In the genomic region with DNA sequence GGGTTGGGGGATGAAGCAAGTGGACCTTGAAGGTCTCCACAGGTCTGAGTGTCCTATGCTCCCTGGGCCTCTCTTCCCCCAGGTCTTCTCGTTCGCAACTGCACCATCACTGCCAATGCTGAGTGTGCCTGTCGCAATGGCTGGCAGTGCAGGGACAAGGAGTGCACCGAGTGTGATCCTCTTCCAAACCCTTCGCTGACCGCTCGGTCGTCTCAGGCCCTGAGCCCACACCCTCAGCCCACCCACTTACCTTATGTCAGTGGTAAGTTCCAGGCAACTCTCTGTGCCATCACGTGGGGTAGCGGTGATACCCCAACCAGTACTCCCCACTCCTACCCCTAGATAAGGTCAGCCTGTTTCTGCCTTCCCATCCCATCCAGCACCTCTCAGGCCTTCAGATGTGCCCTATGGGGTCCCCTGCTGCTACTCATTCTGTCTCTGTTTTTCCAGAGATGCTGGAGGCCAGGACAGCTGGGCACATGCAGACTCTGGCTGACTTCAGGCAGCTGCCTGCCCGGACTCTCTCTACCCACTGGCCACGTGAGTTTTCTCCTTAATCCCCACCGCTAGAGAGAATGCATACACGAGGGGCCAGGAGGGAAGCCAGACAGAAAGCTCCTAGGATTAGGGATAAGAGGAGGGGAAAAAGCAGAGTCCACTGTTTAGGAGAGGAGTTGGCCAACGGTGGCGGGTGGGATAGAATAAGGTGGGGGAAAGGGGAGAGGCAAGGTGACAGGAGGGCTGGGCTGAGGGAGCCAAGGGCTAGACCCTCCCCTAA, we compare ENCODE assay signal across 9 cellular contexts. TPM values are rescaled to one million over a fixed set of nuclear protein-coding genes. Genes with fewer than 3 reads are reported as not detected.
A peak's percentile ranks its signal among the peaks of the same experiment; 100 is the strongest.
DNase-seq lines count a peak whose midpoint lies in the region; ATAC-seq and TF ChIP-seq lines count a peak whose summit lies in the region.
"Had no signal": no experiment of that assay in that cellular context is flagged by ENCODE, and none has a peak within 500 bp of the region (broad histone marks: within the 10 kb centered on the region; RNA-seq: fewer than 3 reads in every experiment).

No MANE protein-coding gene starts in this region.

- WGBS in upper lobe of left lung, 2 donors: 78 to 80% methylated on average over 16 of the region's 16 CpGs

- intact Hi-C loops in activated naive CD4-positive, alpha-beta T cell treated with anti-CD3 and anti-CD28 coated beads for 36 hours (cut with micrococcal nuclease): no loop called here
- intact Hi-C loops in breast epithelium (cut with DNase I; ENCODE audit: low total_unique reads): no loop called here
- intact Hi-C loops in left colon (cut with DNase I, micrococcal nuclease): no loop called here

- H3K4me3 Mint-ChIP-seq in activated naive CD4-positive, alpha-beta T cell treated with anti-CD3 and anti-CD28 coated beads for 36 hours: peak overlapping the region; percentile 98

- TF ChIP-seq CTCF in breast epithelium (IDR thresholded peaks at IDR 0.05): no peak
- TF ChIP-seq CTCF in upper lobe of left lung (IDR thresholded peaks at IDR 0.05): no peak

- TF ChIP-seq EP300 in upper lobe of left lung (IDR thresholded peaks at IDR 0.05): no peak

- ATAC-seq in upper lobe of left lung (ENCODE audit: low FRiP score in 2 of 2) (no peak), HG03175 (IDR thresholded peaks at IDR 0.05; ENCODE audit: unreplicated experiment) (no peak), left colon (no peak)

- no peaks in the 10 kb centered on the region for H3K9me3 Mint-ChIP-seq in activated naive CD4-positive, alpha-beta T cell treated with anti-CD3 and anti-CD28 coated beads for 36 hours

- DNase-seq in activated naive CD4-positive, alpha-beta T cell treated with anti-CD3 and anti-CD28 coated beads for 36 hours: no peak
- DNase-seq in activated naive CD4-positive, alpha-beta T cell (lab: John Stamatoyannopoulos, UW): no peak
- no peak for DNase-seq in breast epithelium (ENCODE audit: low spot score in 2 of 2)
- peak; percentile 11 for DNase-seq in midbrain (lab: John Stamatoyannopoulos, UW)
- DNase-seq in upper lobe of left lung: no peak
- no peak for DNase-seq in GDM1 (lab: John Stamatoyannopoulos, UW)
- no peak for DNase-seq in left colon
- DNase-seq: SW 1271 had no signal

- H3K36me3 ChIP-seq in breast epithelium (no peaks in the 10 kb centered on the region), upper lobe of left lung (peaks cover 0 to 36% (median 4%) of the 10 kb centered on the region in 4 donors)

- peaks cover 66% of the 10 kb centered on the region for H3K4me1 Mint-ChIP-seq in activated naive CD4-positive, alpha-beta T cell treated with anti-CD3 and anti-CD28 coated beads for 36 hours (ENCODE audit: low read depth)

- H3K27me3 ChIP-seq in breast epithelium (no peaks in the 10 kb centered on the region), upper lobe of left lung (no peaks in the 10 kb centered on the region)

- no peaks in the 10 kb centered on the region for H3K9me3 ChIP-seq in breast epithelium
- H3K9me3 ChIP-seq in upper lobe of left lung: no peaks in the 10 kb centered on the region

- CTCF ChIA-PET in activated naive CD4-positive, alpha-beta T cell treated with anti-CD3 and anti-CD28 coated beads for 36 hours (lab: Charles Lee): interaction anchor here (0.6 to 4.2 kb wide), 5 partner anchors 15 to 115 kb away, joined by 3 to 31 read pairs (median 3); no protein-coding TSS in a partner anchor

- TF ChIP-seq POLR2A in breast epithelium (IDR thresholded peaks at IDR 0.05): no peak
- TF ChIP-seq POLR2A in upper lobe of left lung (IDR thresholded peaks at IDR 0.05): no peak

- H3K27me3 Mint-ChIP-seq in activated naive CD4-positive, alpha-beta T cell treated with anti-CD3 and anti-CD28 coated beads for 36 hours (ENCODE audit: low read depth): no peaks in the 10 kb centered on the region

- H3K4me1 ChIP-seq in breast epithelium: peaks cover 7 to 11% of the 10 kb centered on the region in 2 donors
- H3K4me1 ChIP-seq in upper lobe of left lung: peaks cover 20 to 29% (median 27%) of the 10 kb centered on the region in 4 donors

- peaks cover 82% of the 10 kb centered on the region for H3K36me3 Mint-ChIP-seq in activated naive CD4-positive, alpha-beta T cell treated with anti-CD3 and anti-CD28 coated beads for 36 hours (ENCODE audit: low read depth)

- H3K4me3 ChIP-seq in breast epithelium (peak overlapping the region; percentile 66 to 78 (median 76)), upper lobe of left lung (peak overlapping the region in 3 of 4 donors; percentile 71 to 83 (median 71))

- peak overlapping the region; percentile 95 for H3K27ac ChIP-seq in breast epithelium
- H3K27ac ChIP-seq in upper lobe of left lung: peak overlapping the region; percentile 90 to 99 (median 96)

- H3K27ac Mint-ChIP-seq in activated naive CD4-positive, alpha-beta T cell treated with anti-CD3 and anti-CD28 coated beads for 36 hours: peak overlapping the region; percentile 98

RNA-seq across cellular contexts. Expression of a gene that starts 1.6 kb away (rescaled TPM):
- total RNA-seq in activated naive CD4-positive, alpha-beta T cell treated with anti-CD3 and anti-CD28 coated beads for 36 hours: 10 to 100 TPM; 27.9 to 28.0 TPM
- 10 to 100 TPM; 16.5 to 24.6 (median 22.9) TPM for total RNA-seq in breast epithelium
- 10 to 100 TPM; 32.6 to 71.5 (median 46.9) TPM for total RNA-seq in upper lobe of left lung
- total RNA-seq in left colon: 10 to 100 TPM; 51.2 to 74.2 TPM

RNA-seq across cellular contexts. Expression of a gene that starts 5.5 kb away (rescaled TPM):
- total RNA-seq in activated naive CD4-positive, alpha-beta T cell treated with anti-CD3 and anti-CD28 coated beads for 36 hours: 10 to 100 TPM; 48.1 to 56.7 TPM
- total RNA-seq in breast epithelium (1 to 10 TPM in 2 of 3 donors, under 1 TPM in 1; 0.64 to 4.3 (median 2.6) TPM), upper lobe of left lung (1 to 10 TPM in 5 of 6 donors, not detected in 1; 1.0 to 8.8 (median 3.3) TPM), left colon (1 to 10 TPM; 1.3 to 4.4 TPM)

RNA-seq across cellular contexts. Expression of a gene that starts 20.2 kb away (rescaled TPM):
- total RNA-seq in activated naive CD4-positive, alpha-beta T cell treated with anti-CD3 and anti-CD28 coated beads for 36 hours: 10 to 100 TPM; 31.9 to 33.5 TPM
- total RNA-seq in breast epithelium: 10 to 100 TPM in 2 of 3 donors, 1 to 10 TPM in 1; 8.2 to 12.5 (median 11.1) TPM
- 10 to 100 TPM in 2 of 6 donors, 1 to 10 TPM in 4; 4.6 to 25.1 (median 7.1) TPM for total RNA-seq in upper lobe of left lung
- 1 to 10 TPM; 4.2 to 6.3 TPM for total RNA-seq in left colon

RNA-seq across cellular contexts. Expression of a gene that starts 42.8 kb away (rescaled TPM):
- 100 to 1,000 TPM; 273 to 278 TPM for total RNA-seq in activated naive CD4-positive, alpha-beta T cell treated with anti-CD3 and anti-CD28 coated beads for 36 hours
- total RNA-seq in breast epithelium: 10 to 100 TPM; 58.5 to 72.1 (median 62.4) TPM
- 100 to 1,000 TPM in 2 of 6 donors, 10 to 100 TPM in 4; 40.1 to 125 (median 67.2) TPM for total RNA-seq in upper lobe of left lung
- 100 to 1,000 TPM; 124 to 131 TPM for total RNA-seq in left colon

RNA-seq across cellular contexts. Expression of a gene that starts 43.6 kb away (rescaled TPM):
- total RNA-seq in activated naive CD4-positive, alpha-beta T cell treated with anti-CD3 and anti-CD28 coated beads for 36 hours: 100 to 1,000 TPM; 252 to 261 TPM
- total RNA-seq in breast epithelium (10 to 100 TPM; 21.6 to 66.7 (median 53.9) TPM), upper lobe of left lung (10 to 100 TPM; 15.4 to 43.0 (median 25.5) TPM), left colon (10 to 100 TPM; 21.9 to 29.4 TPM)

Comparison
In these comparisons a context has a peak if more than half of its experiments do, and no peak if none do; other contexts are left out.
1. RNA of a gene that starts 5.5 kb away (total RNA-seq): 48.1 to 56.7 TPM in activated naive CD4-positive, alpha-beta T cell treated with anti-CD3 and anti-CD28 coated beads for 36 hours; 1.3 to 4.4 TPM in left colon, 1.0 to 8.8 TPM in upper lobe of left lung and 0.64 to 4.3 TPM in breast epithelium; every median in the first group is over 4 times any median in the second.